In the genomic region with DNA sequence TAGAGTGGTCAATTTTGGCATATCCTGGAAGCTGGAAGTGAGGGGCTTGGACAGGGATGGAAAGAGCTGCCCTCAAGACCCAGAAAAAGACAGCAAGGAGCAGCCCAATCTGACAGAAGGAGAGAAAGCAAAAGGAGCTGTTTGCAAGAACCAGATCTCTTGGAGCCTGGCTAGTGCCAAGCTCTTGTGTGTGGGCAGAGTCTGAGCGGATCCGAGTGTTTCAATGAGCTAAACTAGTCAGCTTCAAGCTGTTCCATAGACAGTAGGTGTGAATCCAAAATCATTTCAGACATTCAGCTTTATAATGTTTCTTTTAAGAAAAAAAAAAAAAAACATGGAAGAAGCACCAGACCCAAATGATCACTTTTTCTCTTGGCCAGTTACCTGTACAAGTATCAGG, we compare ENCODE assay signal across 16 cellular contexts.
DNase-seq lines count a peak whose midpoint lies in the region; ATAC-seq and TF ChIP-seq lines count a peak whose summit lies in the region.
"Had no signal": no experiment of that assay in that cellular context is flagged by ENCODE, and none has a peak within 500 bp of the region (broad histone marks: within the 10 kb centered on the region; RNA-seq: fewer than 3 reads in every experiment).

No MANE protein-coding gene starts in this region.

- no peak overlapping the region for H2AK5ac ChIP-seq in mesenchymal stem cell (ENCODE audit: low read length, severe bottlenecking)

- H3K4me1 ChIP-seq in GM23338 (ENCODE audit: insufficient read depth) (no peaks in the 10 kb centered on the region; the same call in 1 of the 2 replicates), neutrophil (ENCODE audit: control insufficient read depth in 1 of 2, insufficient read depth in 1 of 2, low read depth in 1 of 2, low read length in 1 of 2) (peaks cover 30 to 34% of the 10 kb centered on the region in 2 experiments), mesenchymal stem cell (ENCODE audit: control insufficient read depth, insufficient read depth, low read depth, low read length) (no peaks in the 10 kb centered on the region), Caco-2 (no peaks in the 10 kb centered on the region)

- H4K20me1 ChIP-seq in GM23338 (replicated peaks; ENCODE audit: insufficient read depth): no peaks in the 10 kb centered on the region

- intact Hi-C loops in Caco-2 (cut with micrococcal nuclease; ENCODE audit: unreplicated experiment): no loop called here

- no peak overlapping the region for H2BK120ac ChIP-seq in mesenchymal stem cell (ENCODE audit: low read depth, low read length)

- H3K9me2 ChIP-seq in GM23338 (ENCODE audit: insufficient read depth): peaks cover 5% of the 10 kb centered on the region; the same call in 1 of the 2 replicates

- 100% methylated on average over 2 of the region's 2 CpGs for WGBS in mesenchymal stem cell

- H3K14ac ChIP-seq in mesenchymal stem cell (ENCODE audit: low read length in 2 of 2): no peak overlapping the region

- H3K27ac Mint-ChIP-seq in GM23338: no peak overlapping the region
- no peak overlapping the region for H3K27ac Mint-ChIP-seq in activated T-helper 17 cell treated with anti-CD3 and anti-CD28 coated beads, Interleukin-2, amount 50 U/mL, for 72 hours
- no peak overlapping the region for H3K27ac Mint-ChIP-seq in Caco-2 (ENCODE audit: unreplicated experiment)
- H3K27ac Mint-ChIP-seq: HFFc6 had no signal

- ATAC-seq in GM23338: no peak
- no peak for ATAC-seq in activated T-helper 17 cell treated with anti-CD3 and anti-CD28 coated beads, Interleukin-2, amount 50 U/mL, for 72 hours (replicated peaks)
- ATAC-seq in activated CD4-positive, CD25-positive, alpha-beta regulatory T cell treated with anti-CD3 and anti-CD28 coated beads, Interleukin-2, amount 50 U/mL, for 24 hours: no peak

- peaks cover 10% of the 10 kb centered on the region for H3K36me3 Mint-ChIP-seq in GM23338 (ENCODE audit: low read depth)
- no peaks in the 10 kb centered on the region for H3K36me3 Mint-ChIP-seq in activated T-helper 17 cell treated with anti-CD3 and anti-CD28 coated beads, Interleukin-2, amount 50 U/mL, for 72 hours (ENCODE audit: low read depth)
- no peaks in the 10 kb centered on the region for H3K36me3 Mint-ChIP-seq in Caco-2 (ENCODE audit: insufficient read depth, unreplicated experiment)
- H3K36me3 Mint-ChIP-seq: CD4-positive, CD25-positive, alpha-beta regulatory T cell had no signal

- POLR2A ChIA-PET in Caco-2 (lab: Charles Lee): no interaction called here

- H2BK15ac ChIP-seq in mesenchymal stem cell (ENCODE audit: low read depth, poor library complexity, severe bottlenecking): no peak overlapping the region

- CTCF ChIA-PET in Caco-2 (lab: Charles Lee): no interaction called here

- H2BK12ac ChIP-seq in mesenchymal stem cell (ENCODE audit: low read length in 2 of 2): no peak overlapping the region

- no peak overlapping the region for H3K18ac ChIP-seq in mesenchymal stem cell (ENCODE audit: low read depth in 1 of 2, low read length in 2 of 2)

- H3F3A ChIP-seq in GM23338 (replicated peaks; ENCODE audit: low read depth): no peaks in the 10 kb centered on the region

- H3K4me3 Mint-ChIP-seq in GM23338: no peak overlapping the region
- H3K4me3 Mint-ChIP-seq in activated T-helper 17 cell treated with anti-CD3 and anti-CD28 coated beads, Interleukin-2, amount 50 U/mL, for 72 hours: no peak overlapping the region
- no peak overlapping the region for H3K4me3 Mint-ChIP-seq in Caco-2 (ENCODE audit: unreplicated experiment)
- H3K4me3 Mint-ChIP-seq: HFFc6 had no signal

- no peak overlapping the region for H3K23ac ChIP-seq in mesenchymal stem cell (ENCODE audit: low read length in 2 of 2)

- H3K9me3 ChIP-seq in neutrophil: no peaks in the 10 kb centered on the region
- H3K9me3 ChIP-seq in mesenchymal stem cell (ENCODE audit: control insufficient read depth, low read length): peaks cover 22% of the 10 kb centered on the region
- H3K9me3 ChIP-seq in Caco-2: peaks cover 7% of the 10 kb centered on the region; the same call in 1 of the 2 replicates

- H3K9me3 Mint-ChIP-seq in GM23338: peaks cover 10% of the 10 kb centered on the region
- H3K9me3 Mint-ChIP-seq in activated T-helper 17 cell treated with anti-CD3 and anti-CD28 coated beads, Interleukin-2, amount 50 U/mL, for 72 hours: peaks cover 6% of the 10 kb centered on the region
- peaks cover 9% of the 10 kb centered on the region for H3K9me3 Mint-ChIP-seq in Caco-2 (ENCODE audit: unreplicated experiment)

- H3K79me1 ChIP-seq in mesenchymal stem cell (replicated peaks; ENCODE audit: low read length, poor library complexity, severe bottlenecking): no peaks in the 10 kb centered on the region

- H3K4ac ChIP-seq in mesenchymal stem cell (ENCODE audit: low read depth in 1 of 2, low read length in 2 of 2): no peak overlapping the region

- no peaks in the 10 kb centered on the region for H3K79me2 ChIP-seq in GM23338 (replicated peaks; ENCODE audit: insufficient read depth)

- DNase-seq in Ammon's horn (ENCODE audit: low spot score): peak; percentile 67
- no peak for DNase-seq in GM23338 (ENCODE audit: low spot score)
- peak; percentile 74 for DNase-seq in cerebellar cortex (ENCODE audit: low spot score)
- DNase-seq in mesenchymal stem cell: no peak
- DNase-seq in Caco-2: no peak
- DNase-seq: Calu3; CD4-positive, CD25-positive, alpha-beta regulatory T cell; DMS79; GOT3; HFFc6; NCI-H2029 treated with DMSO at 0.1 percent for 48 hours; NCI-H510A treated with DMSO at 0.1 percent for 48 hours; SHP77 treated with DMSO at 0.1 percent for 48 hours had no signal

- H3K9ac ChIP-seq in mesenchymal stem cell (ENCODE audit: low read length): no peak overlapping the region

- H3K27me3 Mint-ChIP-seq in GM23338 (ENCODE audit: insufficient read depth, low read depth, poor library complexity): peaks cover 4% of the 10 kb centered on the region
- peaks cover 3% of the 10 kb centered on the region for H3K27me3 Mint-ChIP-seq in activated T-helper 17 cell treated with anti-CD3 and anti-CD28 coated beads, Interleukin-2, amount 50 U/mL, for 72 hours
- H3K27me3 Mint-ChIP-seq in Caco-2 (ENCODE audit: insufficient read depth, unreplicated experiment): no peaks in the 10 kb centered on the region

- H3K36me3 ChIP-seq in GM23338 (ENCODE audit: insufficient read depth) (no peaks in the 10 kb centered on the region), neutrophil (no peaks in the 10 kb centered on the region), mesenchymal stem cell (ENCODE audit: control insufficient read depth in 1 of 2, insufficient read depth in 2 of 2, low read depth in 1 of 2, low read length in 2 of 2) (no peaks in the 10 kb centered on the region), Caco-2 (ENCODE audit: control insufficient read depth, insufficient read depth, low read length) (no peaks in the 10 kb centered on the region)

- H3K4me3 ChIP-seq in GM23338: no peak overlapping the region
- no peak overlapping the region for H3K4me3 ChIP-seq in neutrophil (ENCODE audit: low read depth in 1 of 2, low read length in 1 of 2)
- no peak overlapping the region for H3K4me3 ChIP-seq in mesenchymal stem cell (ENCODE audit: insufficient read depth in 1 of 2, low read depth in 1 of 2, low read length in 2 of 2)
- no peak overlapping the region for H3K4me3 ChIP-seq in Caco-2 (ENCODE audit: low read depth, low read length)

- no peak overlapping the region for H4K91ac ChIP-seq in mesenchymal stem cell (ENCODE audit: low read length)

- H2AFZ ChIP-seq in GM23338 (0 out of 2 replicates have a peak overlapping the region, but pooled peaks have one; percentile 47), mesenchymal stem cell (ENCODE audit: low read depth, low read length) (no peak overlapping the region)

- H3K27ac ChIP-seq in GM23338 (ENCODE audit: low read depth) (no peak overlapping the region), neutrophil (peak overlapping the region; percentile 68), mesenchymal stem cell (ENCODE audit: low read length, poor library complexity, severe bottlenecking) (no peak overlapping the region)

- H3K4me2 ChIP-seq in GM23338 (no peak overlapping the region), mesenchymal stem cell (ENCODE audit: low read length, poor library complexity, severe bottlenecking) (no peak overlapping the region)

- no peak for TF ChIP-seq CTCF in GM23338 (conservative IDR thresholded peaks at IDR 0.05; ENCODE audit: low read depth in 2 of 2)
- TF ChIP-seq CTCF in neutrophil (IDR thresholded peaks at IDR 0.05): no peak
- no peak for TF ChIP-seq CTCF in Caco-2 (IDR thresholded peaks at IDR 0.05; ENCODE audit: insufficient read depth in 1 of 2, low read depth in 1 of 2, low read length in 1 of 2, severe bottlenecking in 1 of 2, unreplicated experiment in 1 of 2)

- H2BK5ac ChIP-seq in mesenchymal stem cell (ENCODE audit: low read depth, low read length, poor library complexity, severe bottlenecking): no peak overlapping the region

- no TSS peak for BruUV-seq in Caco-2 (replicated peaks; lab: Mats Ljungman, UMichigan)

- H3K4me1 Mint-ChIP-seq in GM23338 (peaks cover 3% of the 10 kb centered on the region; the same call in 1 of the 3 replicates), Caco-2 (ENCODE audit: low read depth, unreplicated experiment) (no peaks in the 10 kb centered on the region)
- H3K4me1 Mint-ChIP-seq in activated T-helper 17 cell treated with anti-CD3 and anti-CD28 coated beads, Interleukin-2, amount 50 U/mL, for 72 hours: no peaks in the 10 kb centered on the region

- no peak overlapping the region for H4K8ac ChIP-seq in mesenchymal stem cell (ENCODE audit: low read length)

- H3K27me3 ChIP-seq in GM23338 (ENCODE audit: insufficient read depth) (no peaks in the 10 kb centered on the region), neutrophil (no peaks in the 10 kb centered on the region), mesenchymal stem cell (ENCODE audit: control insufficient read depth in 1 of 2, insufficient read depth in 1 of 2, low read length in 2 of 2) (peaks cover 15 to 16% of the 10 kb centered on the region in 2 experiments), Caco-2 (replicated peaks; ENCODE audit: control insufficient read depth, insufficient read depth, low read length) (no peaks in the 10 kb centered on the region)

TF ChIP-seq in GM23338, 12 proteins besides CTCF, POLR2A, EP300 and RAD21:
- TF ChIP-seq ZNF114 (CRISPR knock-in tag; IDR thresholded peaks at IDR 0.05) (no peak), EZH2phosphoT487 (IDR thresholded peaks at IDR 0.05; ENCODE audit: unreplicated experiment) (no peak), ZNF331 (CRISPR knock-in tag; IDR thresholded peaks at IDR 0.05; ENCODE audit: low read depth) (no peak), POLR2AphosphoS5 (IDR thresholded peaks at IDR 0.05; ENCODE audit: low read depth) (no peak), CREB1 (CRISPR knock-in tag; IDR thresholded peaks at IDR 0.05; ENCODE audit: low read depth) (no peak)
- TF ChIP-seq, protein P1, sequence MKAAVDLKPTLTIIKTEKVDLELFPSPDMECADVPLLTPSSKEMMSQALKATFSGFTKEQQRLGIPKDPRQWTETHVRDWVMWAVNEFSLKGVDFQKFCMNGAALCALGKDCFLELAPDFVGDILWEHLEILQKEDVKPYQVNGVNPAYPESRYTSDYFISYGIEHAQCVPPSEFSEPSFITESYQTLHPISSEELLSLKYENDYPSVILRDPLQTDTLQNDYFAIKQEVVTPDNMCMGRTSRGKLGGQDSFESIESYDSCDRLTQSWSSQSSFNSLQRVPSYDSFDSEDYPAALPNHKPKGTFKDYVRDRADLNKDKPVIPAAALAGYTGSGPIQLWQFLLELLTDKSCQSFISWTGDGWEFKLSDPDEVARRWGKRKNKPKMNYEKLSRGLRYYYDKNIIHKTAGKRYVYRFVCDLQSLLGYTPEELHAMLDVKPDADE (IDR thresholded peaks at IDR 0.05): no peak

Comparison
In these comparisons a context has a peak if more than half of its experiments do, and no peak if none do; other contexts are left out.
1. DNase-seq: peak in Ammon's horn (single experiment) and cerebellar cortex (single experiment); none in GM23338 (single experiment), mesenchymal stem cell (single experiment) and Caco-2 (0 of 2).